ENCODE assay signal across 8 cellular contexts in genomic region chrX:46376246-46376885, GRCh38.
DNase-seq lines count a peak whose midpoint lies in the region; ATAC-seq and TF ChIP-seq lines count a peak whose summit lies in the region.

No MANE protein-coding gene starts in this region.

- H3K23ac ChIP-seq in mesenchymal stem cell (ENCODE audit: low read length in 2 of 2) = no peak overlapping the region

- H3K18ac ChIP-seq in mesenchymal stem cell (ENCODE audit: low read depth in 1 of 2, low read length in 2 of 2) = no peak overlapping the region

- no peak overlapping the region for H2BK12ac ChIP-seq in mesenchymal stem cell (ENCODE audit: low read length in 2 of 2)

- no peak overlapping the region for H3K4ac ChIP-seq in mesenchymal stem cell (ENCODE audit: low read depth in 1 of 2, low read length in 2 of 2)

- H3K4me3 ChIP-seq in HFF-Myc (replicated peaks; ENCODE audit: low read depth, low read length) (no peak overlapping the region), SK-N-MC (no peak overlapping the region), mesenchymal stem cell (ENCODE audit: insufficient read depth in 1 of 2, low read depth in 1 of 2, low read length in 2 of 2) (no peak overlapping the region)

- peaks cover 2% of the 10 kb centered on the region for H3K4me1 ChIP-seq in mesenchymal stem cell (ENCODE audit: control insufficient read depth, insufficient read depth, low read depth, low read length)

- no peaks in the 10 kb centered on the region for H3K79me1 ChIP-seq in mesenchymal stem cell (replicated peaks; ENCODE audit: low read length, poor library complexity, severe bottlenecking)

- no peak overlapping the region for H2AFZ ChIP-seq in mesenchymal stem cell (ENCODE audit: low read depth, low read length)

- no peak overlapping the region for H2BK120ac ChIP-seq in mesenchymal stem cell (ENCODE audit: low read depth, low read length)

- H3K9ac ChIP-seq in SK-N-MC (ENCODE audit: insufficient read length) (no peak overlapping the region), mesenchymal stem cell (ENCODE audit: low read length) (peak overlapping the region; percentile 52)

- no peak overlapping the region for H2BK15ac ChIP-seq in mesenchymal stem cell (ENCODE audit: low read depth, poor library complexity, severe bottlenecking)

- no peak overlapping the region for H2AK5ac ChIP-seq in mesenchymal stem cell (ENCODE audit: low read length, severe bottlenecking)

- H4K91ac ChIP-seq in mesenchymal stem cell (ENCODE audit: low read length) = no peak overlapping the region

- ATAC-seq in GM18519 (IDR thresholded peaks at IDR 0.05; ENCODE audit: low FRiP score, unreplicated experiment) (no peak), HG02798 (IDR thresholded peaks at IDR 0.05; ENCODE audit: poor library complexity, unreplicated experiment) (no peak)

- H3K14ac ChIP-seq in mesenchymal stem cell (ENCODE audit: low read length in 2 of 2) = no peak overlapping the region

- WGBS in mesenchymal stem cell = 16% methylated on average over 3 of the region's 4 CpGs

- H4K8ac ChIP-seq in mesenchymal stem cell (ENCODE audit: low read length) = no peak overlapping the region

- DNase-seq in COLO829 (ENCODE audit: low spot score) = peak; percentile 26
- peak; percentile 12 for DNase-seq in HFF-Myc (ENCODE audit: extremely low read depth, low read depth)
- DNase-seq in SK-N-MC (ENCODE audit: low read depth, low spot score) = peak; percentile 45
- DNase-seq in cerebellar cortex (ENCODE audit: low spot score) = peak; percentile 13
- peak; percentile 61 for DNase-seq in mesenchymal stem cell
- DNase-seq in SKM-1 (lab: John Stamatoyannopoulos, UW; ENCODE audit: unreplicated experiment) = no peak

- H3K36me3 ChIP-seq in SK-N-MC (ENCODE audit: insufficient read depth, low read length) (no peaks in the 10 kb centered on the region), mesenchymal stem cell (ENCODE audit: control insufficient read depth in 1 of 2, insufficient read depth in 2 of 2, low read depth in 1 of 2, low read length in 2 of 2) (no peaks in the 10 kb centered on the region)

- H2BK5ac ChIP-seq in mesenchymal stem cell (ENCODE audit: low read depth, low read length, poor library complexity, severe bottlenecking) = no peak overlapping the region

- H3K27ac ChIP-seq in SK-N-MC = no peak overlapping the region
- H3K27ac ChIP-seq in mesenchymal stem cell (ENCODE audit: low read length, poor library complexity, severe bottlenecking) = peak overlapping the region; percentile 45

- H3K27me3 ChIP-seq in mesenchymal stem cell (ENCODE audit: control insufficient read depth in 1 of 2, insufficient read depth in 1 of 2, low read length in 2 of 2) = peaks cover 0 to 31% of the 10 kb centered on the region in 2 experiments

- TF ChIP-seq CTCF in HFF-Myc (IDR thresholded peaks at IDR 0.05; ENCODE audit: low read depth, low read length, missing control alignments) = peak; percentile 32

- H3K9me3 ChIP-seq in SK-N-MC (ENCODE audit: low read depth, low read length) (no peaks in the 10 kb centered on the region), mesenchymal stem cell (ENCODE audit: control insufficient read depth, low read length) (no peaks in the 10 kb centered on the region)

- H3K4me2 ChIP-seq in mesenchymal stem cell (ENCODE audit: low read length, poor library complexity, severe bottlenecking) = no peak overlapping the region
